Comparison of ENCODE assay signal across 15 cellular contexts in genomic region chr6:117168296-117169059, GRCh38.
"Had no signal": no experiment of that assay in that cellular context is flagged by ENCODE, and none has a peak within 500 bp of the region (broad histone marks: within the 10 kb centered on the region; RNA-seq: fewer than 3 reads in every experiment).

No MANE protein-coding gene starts in this region.

- H3K36me3 ChIP-seq: adrenal gland, neural progenitor cell, spleen, transverse colon had no signal

- H3K9me3 ChIP-seq: adrenal gland, body of pancreas, transverse colon had no signal

- H3K4me3 ChIP-seq: adrenal gland, body of pancreas, neural progenitor cell, spleen, transverse colon had no signal

- H3K4me1 ChIP-seq: adrenal gland, body of pancreas, neural progenitor cell, parathyroid adenoma, spleen, transverse colon had no signal

- H3K27ac ChIP-seq: adrenal gland, body of pancreas, neural progenitor cell, parathyroid adenoma, spleen, transverse colon had no signal

- H3K27me3 ChIP-seq: adrenal gland, body of pancreas, neural progenitor cell, spleen, transverse colon had no signal

- DNase-seq: activated CD4-positive, alpha-beta T cell treated with anti-CD3 and anti-CD28 coated beads, Interleukin-2, amount 10 ng/mL, durations not matched to agents 7 days and 5 days; activated CD4-positive, CD25-positive, alpha-beta regulatory T cell; activated CD8-positive, alpha-beta memory T cell treated with anti-CD3 and anti-CD28 coated beads for 24 hours; activated naive CD4-positive, alpha-beta T cell treated with anti-CD3 and anti-CD28 coated beads, Interleukin-2, amount 50 U/mL, for 16 hours; adrenal gland; glutamatergic neuron; spleen; stimulated activated CD4-positive, alpha-beta T cell treated with anti-CD3 and anti-CD28 coated beads, Interleukin-1b, Interleukin-23, amount 100 ng/mL, for 48 hours; stimulated activated naive CD4-positive, alpha-beta T cell; substantia nigra; T-helper 2 cell; transverse colon had no signal
